In genomic region chr22:24482998-24483397, GRCh38 we compare ENCODE assay signal across 21 cellular contexts. TPM values are rescaled to one million over a fixed set of nuclear protein-coding genes. Genes with fewer than 3 reads are reported as not detected.
A peak's percentile ranks its signal among the peaks of the same experiment; 100 is the strongest.
DNase-seq lines count a peak whose midpoint lies in the region; ATAC-seq and TF ChIP-seq lines count a peak whose summit lies in the region.
"Had no signal": no experiment of that assay in that cellular context is flagged by ENCODE, and none has a peak within 500 bp of the region (broad histone marks: within the 10 kb centered on the region; RNA-seq: fewer than 3 reads in every experiment).

No MANE protein-coding gene starts in this region.

- H3K9me3 Mint-ChIP-seq in chondrocyte (ENCODE audit: low read depth) (no peaks in the 10 kb centered on the region), mesothelial cell of epicardium (no peaks in the 10 kb centered on the region)
- H3K9me3 Mint-ChIP-seq: activated naive CD8-positive, alpha-beta T cell treated with anti-CD3 and anti-CD28 coated beads, Interleukin-2, amount 10 ng/mL, durations not matched to agents 7 days and 5 days; activated T-helper 2 cell treated with anti-CD3 and anti-CD28 coated beads, Interferon-gamma antibody, Interleukin-2, Interleukin-4, amounts not matched to agents 10 μg/mL and 5 μg/mL and 100 μg/mL, durations not matched to agents 14 hours and 24 hours and 36 hours; brain; endodermal cell; nephron progenitor cell had no signal

- no peaks in the 10 kb centered on the region for H3K79me2 ChIP-seq in ACC112 (ENCODE audit: control insufficient read depth, insufficient read depth, low read length, unreplicated experiment)

- no peaks in the 10 kb centered on the region for H3K36me3 Mint-ChIP-seq in chondrocyte (ENCODE audit: low read depth)
- no peaks in the 10 kb centered on the region for H3K36me3 Mint-ChIP-seq in mesothelial cell of epicardium
- H3K36me3 Mint-ChIP-seq: activated naive CD8-positive, alpha-beta T cell treated with anti-CD3 and anti-CD28 coated beads, Interleukin-2, amount 10 ng/mL, durations not matched to agents 7 days and 5 days; brain had no signal

- no peaks in the 10 kb centered on the region for H3K36me3 ChIP-seq in ACC112 (ENCODE audit: insufficient read depth, low read length)
- H3K36me3 ChIP-seq in HEK293 (ENCODE audit: control insufficient read depth in 2 of 2, insufficient read depth in 1 of 2, low read length in 2 of 2), result no peaks in the 10 kb centered on the region
- H3K36me3 ChIP-seq: sigmoid colon, SJSA1 had no signal

- no peak overlapping the region for H3K4me3 Mint-ChIP-seq in chondrocyte (ENCODE audit: unreplicated experiment)
- no peak overlapping the region for H3K4me3 Mint-ChIP-seq in mesothelial cell of epicardium
- H3K4me3 Mint-ChIP-seq: activated naive CD8-positive, alpha-beta T cell treated with anti-CD3 and anti-CD28 coated beads, Interleukin-2, amount 10 ng/mL, durations not matched to agents 7 days and 5 days; brain; endodermal cell; nephron progenitor cell had no signal

- H3K27me3 Mint-ChIP-seq in chondrocyte (ENCODE audit: low read depth) (no peaks in the 10 kb centered on the region), mesothelial cell of epicardium (ENCODE audit: low read depth) (no peaks in the 10 kb centered on the region)

- CTCF ChIA-PET in HEK293 (lab: Yijun Ruan, JAX), result interaction anchor here (0.6 to 1.8 kb wide), 6 partner anchors 14 to 632 kb away, joined by 3 to 7 read pairs (median 4); no protein-coding TSS in a partner anchor

- POLR2A ChIA-PET in HEK293 (lab: Yijun Ruan, JAX), result no interaction called here

- peaks cover 52% of the 10 kb centered on the region for H3K4me1 Mint-ChIP-seq in chondrocyte (ENCODE audit: low read depth)
- H3K4me1 Mint-ChIP-seq in mesothelial cell of epicardium, result peaks cover 34% of the 10 kb centered on the region

- H3K27me3 ChIP-seq in ACC112 (ENCODE audit: insufficient read depth, low read length), result no peaks in the 10 kb centered on the region
- H3K27me3 ChIP-seq: sigmoid colon, SJSA1 had no signal

- peak overlapping the region; percentile 73 for H3K27ac Mint-ChIP-seq in chondrocyte (ENCODE audit: unreplicated experiment)
- peak overlapping the region; percentile 35 for H3K27ac Mint-ChIP-seq in mesothelial cell of epicardium
- H3K27ac Mint-ChIP-seq: activated naive CD8-positive, alpha-beta T cell treated with anti-CD3 and anti-CD28 coated beads, Interleukin-2, amount 10 ng/mL, durations not matched to agents 7 days and 5 days; activated T-helper 2 cell treated with anti-CD3 and anti-CD28 coated beads, Interferon-gamma antibody, Interleukin-2, Interleukin-4, amounts not matched to agents 10 μg/mL and 5 μg/mL and 100 μg/mL, durations not matched to agents 14 hours and 24 hours and 36 hours; endodermal cell; nephron progenitor cell had no signal

- no peaks in the 10 kb centered on the region for H3K9me3 ChIP-seq in HEK293 (ENCODE audit: control insufficient read depth, insufficient read depth, low read depth, low read length)
- H3K9me3 ChIP-seq: sigmoid colon, SJSA1 had no signal

- H2AFZ ChIP-seq in ACC112 (ENCODE audit: low read length, unreplicated experiment), result no peak overlapping the region

- DNase-seq in chondrocyte (ENCODE audit: low spot score), result no peak
- DNase-seq in mesothelial cell of epicardium (ENCODE audit: low spot score in 2 of 2, unreplicated experiment in 2 of 2), result no peak
- DNase-seq in left cardiac atrium, result no peak
- DNase-seq: activated CD4-positive, alpha-beta T cell treated with anti-CD3 and anti-CD28 coated beads, Interleukin-2, amount 50 U/mL, for 1 hour; activated naive CD8-positive, alpha-beta T cell treated with anti-CD3 and anti-CD28 coated beads, Interleukin-2, amount 10 ng/mL, durations not matched to agents 7 days and 5 days; endodermal cell; left colon; midbrain; NCI-H2107; nephron progenitor cell; NK-92 treated with Interleukin-12 subunit alpha and Interleukin-12 subunit beta, amount 100 ng/mL, for 24 hours; sigmoid colon; T-helper 2 cell had no signal

- ATAC-seq in left cardiac atrium, result no peak
- ATAC-seq in GM21825 (IDR thresholded peaks at IDR 0.05; ENCODE audit: unreplicated experiment), result no peak
- ATAC-seq in GM18909 (IDR thresholded peaks at IDR 0.05; ENCODE audit: poor library complexity, unreplicated experiment), result no peak
- ATAC-seq: left colon had no signal

- H3K4me1 ChIP-seq in ACC112 (ENCODE audit: control insufficient read depth, insufficient read depth, low read length, unreplicated experiment), result peaks cover 28% of the 10 kb centered on the region
- H3K4me1 ChIP-seq in HEK293 (ENCODE audit: control insufficient read depth, insufficient read depth, low read length), result peaks cover 10% of the 10 kb centered on the region; the same call in 1 of the 2 replicates

- H3K4me3 ChIP-seq in ACC112 (ENCODE audit: low read depth, low read length) (no peak overlapping the region), HEK293 (ENCODE audit: low read depth, low read length) (no peak overlapping the region)
- H3K4me3 ChIP-seq: sigmoid colon, SJSA1 had no signal

- TF ChIP-seq CTCF in HEK293 (tag by site-specific recombination; IDR thresholded peaks at IDR 0.05) (no peak), chondrocyte (IDR thresholded peaks at IDR 0.05) (no peak), mesothelial cell of epicardium (IDR thresholded peaks at IDR 0.05; ENCODE audit: unreplicated experiment) (no peak)

- H3K27ac ChIP-seq in ACC112 (ENCODE audit: low read depth, low read length) (peak overlapping the region; percentile 8; the same call in 1 of the 2 replicates), HEK293 (ENCODE audit: extremely low read depth, low read depth, low read length) (no peak overlapping the region; the same call in 1 of the 2 replicates)
- H3K27ac ChIP-seq: SJSA1, VCaP had no signal

- intact Hi-C loops in left cardiac atrium (cut with DNase I), result no loop called here

TF ChIP-seq in HEK293, 187 proteins besides CTCF, POLR2A, EP300 and RAD21:
- TF ChIP-seq TRIM28 (IDR thresholded peaks at IDR 0.05; ENCODE audit: borderline replicate concordance, low read length), result 0 out of 2 replicates have a peak, but pooled peaks have one; percentile 71
- TF ChIP-seq ZNF174 (tag by site-specific recombination; IDR thresholded peaks at IDR 0.05), result no peak
- peak; percentile 65 for TF ChIP-seq OSR2 (tag by site-specific recombination; IDR thresholded peaks at IDR 0.05)
- no peak for TF ChIP-seq ZBTB48 (tag by site-specific recombination; IDR thresholded peaks at IDR 0.05)
- no peak for TF ChIP-seq ATF2 (tag by site-specific recombination; IDR thresholded peaks at IDR 0.05; ENCODE audit: low read depth)

RNA-seq across cellular contexts. Expression of gene UPB1, which starts 12.1 kb away (rescaled TPM):
- total RNA-seq in chondrocyte (0.15 to 0.31 TPM (median 0.18 TPM) in 3 replicates), mesothelial cell of epicardium (1.3 to 1.5 TPM (median 1.3 TPM) in 3 replicates), left cardiac atrium (1 to 10 TPM in 1 of 2 donors, under 1 TPM in 1; 0.68 to 2.3 TPM)

RNA-seq across cellular contexts. Expression of gene ADORA2A, which starts 55.6 kb away (rescaled TPM):
- total RNA-seq in chondrocyte (2.3 to 3.6 TPM (median 2.4 TPM) in 3 replicates), mesothelial cell of epicardium (8.3 to 10.8 TPM (median 9.4 TPM) in 3 replicates), left cardiac atrium (1 to 10 TPM; 4.6 to 6.0 TPM)
